6 cellular contexts compared by ENCODE assay signal in genomic region chr6:6518627-6519026, GRCh38.
"Had no signal": no experiment of that assay in that cellular context is flagged by ENCODE, and none has a peak within 500 bp of the region (broad histone marks: within the 10 kb centered on the region; RNA-seq: fewer than 3 reads in every experiment).

No MANE protein-coding gene starts in this region.

- H3K27ac Mint-ChIP-seq: H9 had no signal

- DNase-seq: GM23248, GOT3, H9, HCEC 1CT, IMR-90, KBM-7 had no signal

- H3K4me3 Mint-ChIP-seq: H9 had no signal

- H3K27ac ChIP-seq: GM23248 had no signal

- H3K9ac ChIP-seq: GM23248 had no signal

- H3K9me3 Mint-ChIP-seq: H9 had no signal

- H2AFZ ChIP-seq: GM23248 had no signal

- H3K4me3 ChIP-seq: GM23248 had no signal
